1 cellular context compared by ENCODE assay signal in the genomic region with DNA sequence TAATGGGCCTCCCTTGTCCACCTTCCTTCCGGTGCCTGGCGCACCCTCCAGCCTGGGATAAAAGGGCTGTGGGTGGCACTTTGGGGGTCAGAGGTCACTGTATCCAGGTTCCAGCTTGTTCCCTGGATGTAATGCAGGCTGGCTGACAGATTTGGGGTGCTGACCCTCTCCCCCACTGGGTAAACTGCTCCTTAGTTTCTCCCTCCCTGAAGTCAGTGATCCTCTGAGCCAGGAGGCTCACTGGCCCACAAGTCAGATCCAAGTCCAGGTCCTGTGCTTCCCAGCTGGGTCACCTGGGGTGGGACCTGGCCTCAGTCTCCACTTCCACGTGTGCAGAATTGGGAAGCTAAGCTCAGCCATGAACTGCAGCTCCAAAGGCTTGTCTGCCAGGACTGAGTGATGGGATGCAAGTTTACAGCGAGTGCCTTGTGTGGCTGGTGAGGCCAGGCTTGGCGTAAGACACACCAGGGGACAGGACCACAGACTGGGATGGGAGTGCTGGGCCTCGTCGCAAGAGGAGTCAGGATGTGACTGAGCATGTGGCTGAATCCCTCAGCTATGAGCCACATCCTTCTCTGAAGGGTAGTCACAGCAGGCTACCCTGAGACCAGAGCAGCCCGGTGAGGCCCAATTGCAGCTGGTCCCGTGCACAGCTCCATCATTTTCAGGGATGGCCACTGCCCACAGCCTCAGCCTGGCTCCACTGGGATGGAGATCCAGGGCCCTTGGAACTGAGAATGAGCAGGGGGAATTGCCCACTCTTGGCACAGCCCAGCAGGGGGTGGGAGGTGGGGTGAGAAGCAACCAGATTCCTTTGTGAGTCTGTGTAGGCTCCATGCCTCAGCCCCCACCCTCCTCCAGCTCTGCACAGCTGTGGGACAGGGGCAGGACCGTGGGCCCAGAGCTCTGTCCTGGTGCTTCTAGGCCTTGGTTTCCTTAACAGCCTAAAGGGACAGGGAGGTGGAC.
TF ChIP-seq lines count a peak whose summit lies in the region.

No MANE protein-coding gene starts in this region.

TF ChIP-seq in GM12891, 5 proteins besides CTCF, POLR2A, EP300 and RAD21:
- TF ChIP-seq POLR2AphosphoS5 (IDR thresholded peaks at IDR 0.05; ENCODE audit: low read depth, low read length) (peak; percentile 76), POU2F2 (IDR thresholded peaks at IDR 0.05; ENCODE audit: low read depth, low read length) (0 out of 2 replicates have a peak, but pooled peaks have one; percentile 41), TAF1 (IDR thresholded peaks at IDR 0.05; ENCODE audit: low read depth, low read length) (no peak)
TF ChIP-seq in GM12891: peak in this region for 2.
